19 cellular contexts compared by ENCODE assay signal in the genomic region with DNA sequence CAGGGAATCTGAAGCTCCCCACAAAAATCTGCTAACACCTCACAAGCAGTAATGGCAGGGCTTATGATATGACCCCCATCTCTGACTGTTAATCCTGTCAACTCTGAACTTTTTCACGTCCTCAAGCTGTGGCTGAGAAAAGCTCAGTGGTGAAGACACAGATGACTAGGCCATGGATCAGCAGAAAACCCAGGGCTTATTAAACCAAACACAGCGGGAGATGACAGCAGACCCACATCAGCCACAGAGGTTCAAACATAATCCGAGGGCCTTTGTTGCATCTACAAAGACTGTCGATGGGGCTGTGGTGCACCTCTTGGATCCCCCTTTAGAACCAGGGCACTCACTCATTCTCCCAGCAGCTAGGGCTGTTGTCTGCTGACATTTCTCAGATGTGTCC. TPM values are rescaled to one million over a fixed set of nuclear protein-coding genes. Genes with fewer than 3 reads are reported as not detected.
DNase-seq lines count a peak whose midpoint lies in the region; ATAC-seq and TF ChIP-seq lines count a peak whose summit lies in the region.
"Had no signal": no experiment of that assay in that cellular context is flagged by ENCODE, and none has a peak within 500 bp of the region (broad histone marks: within the 10 kb centered on the region; RNA-seq: fewer than 3 reads in every experiment).

No MANE protein-coding gene starts in this region.

- no peaks in the 10 kb centered on the region for H3K9me3 Mint-ChIP-seq in T-helper 2 cell treated with Interferon-gamma antibody and Interleukin-4, amounts not matched to agents 5 μg/mL and 100 μg/mL, for 36 hours
- no peaks in the 10 kb centered on the region for H3K9me3 Mint-ChIP-seq in central memory CD8-positive, alpha-beta T cell

- intact Hi-C loops in vagina (cut with DNase I) = no loop called here

- H3K27ac Mint-ChIP-seq in T-helper 2 cell treated with Interferon-gamma antibody and Interleukin-4, amounts not matched to agents 5 μg/mL and 100 μg/mL, for 36 hours = peak overlapping the region; percentile 96
- H3K27ac Mint-ChIP-seq in central memory CD8-positive, alpha-beta T cell (ENCODE audit: low read depth) = peak overlapping the region; percentile 55

- H3K36me3 Mint-ChIP-seq in T-helper 2 cell treated with Interferon-gamma antibody and Interleukin-4, amounts not matched to agents 5 μg/mL and 100 μg/mL, for 36 hours (ENCODE audit: low read depth) = peaks cover 64% of the 10 kb centered on the region
- H3K36me3 Mint-ChIP-seq in central memory CD8-positive, alpha-beta T cell (ENCODE audit: insufficient read depth) = peaks cover 20% of the 10 kb centered on the region

- TF ChIP-seq CTCF in vagina (IDR thresholded peaks at IDR 0.05) = no peak

- CTCF ChIA-PET in HEK293T (lab: Yijun Ruan, JAX) = interaction anchor here (0.5 kb wide), 1 partner anchor 10 kb away, joined by 3 read pairs; no protein-coding TSS in a partner anchor

- H3K4me3 Mint-ChIP-seq in T-helper 2 cell treated with Interferon-gamma antibody and Interleukin-4, amounts not matched to agents 5 μg/mL and 100 μg/mL, for 36 hours = peak overlapping the region; percentile 46
- H3K4me3 Mint-ChIP-seq in central memory CD8-positive, alpha-beta T cell = peak overlapping the region; percentile 36

- H3K36me3 ChIP-seq in vagina = peaks cover 0 to 20% of the 10 kb centered on the region in 2 donors

- ATAC-seq in central memory CD8-positive, alpha-beta T cell (replicated peaks; ENCODE audit: extremely low read depth, poor library complexity, severe bottlenecking) = no peak
- ATAC-seq: left lobe of liver had no signal

- no peaks in the 10 kb centered on the region for H3K9me3 ChIP-seq in vagina
- H3K9me3 ChIP-seq: suprapubic skin had no signal

- no peaks in the 10 kb centered on the region for H3K4me1 ChIP-seq in vagina
- H3K4me1 ChIP-seq: suprapubic skin had no signal

- H3K4me1 Mint-ChIP-seq in T-helper 2 cell treated with Interferon-gamma antibody and Interleukin-4, amounts not matched to agents 5 μg/mL and 100 μg/mL, for 36 hours (ENCODE audit: low read depth) = peaks cover 64% of the 10 kb centered on the region
- peaks cover 74% of the 10 kb centered on the region for H3K4me1 Mint-ChIP-seq in central memory CD8-positive, alpha-beta T cell

- TF ChIP-seq POLR2A in vagina (IDR thresholded peaks at IDR 0.05) = no peak

- no peaks in the 10 kb centered on the region for H3K27me3 Mint-ChIP-seq in T-helper 2 cell treated with Interferon-gamma antibody and Interleukin-4, amounts not matched to agents 5 μg/mL and 100 μg/mL, for 36 hours (ENCODE audit: low read depth)
- no peaks in the 10 kb centered on the region for H3K27me3 Mint-ChIP-seq in central memory CD8-positive, alpha-beta T cell

- no peak overlapping the region for H3K4me3 ChIP-seq in vagina
- H3K4me3 ChIP-seq: suprapubic skin had no signal

- POLR2A ChIA-PET in HEK293T (lab: Yijun Ruan, JAX) = no interaction called here

- H3K27ac ChIP-seq in vagina = no peak overlapping the region
- H3K27ac ChIP-seq: suprapubic skin had no signal

- H3K27me3 ChIP-seq in vagina = no peaks in the 10 kb centered on the region
- H3K27me3 ChIP-seq: suprapubic skin had no signal

- DNase-seq in stimulated activated CD4-positive, alpha-beta T cell treated with anti-CD3 and anti-CD28 coated beads, Interleukin-1b, Interleukin-23, amount 100 ng/mL, for 48 hours = peak; percentile 71
- DNase-seq in stimulated activated CD4-positive, alpha-beta T cell treated with anti-CD3 and anti-CD28 coated beads, Interleukin-2, amount 100 ng/mL, for 48 hours = no peak
- peak; percentile 53 for DNase-seq in T-helper 2 cell treated with Interferon-gamma antibody and Interleukin-4, amounts not matched to agents 5 μg/mL and 100 μg/mL, for 36 hours (ENCODE audit: low spot score)
- DNase-seq in central memory CD8-positive, alpha-beta T cell (ENCODE audit: low spot score in 2 of 2) = no peak
- no peak for DNase-seq in NCI-H510A (lab: John Stamatoyannopoulos, UW)
- no peak for DNase-seq in HEK293T (ENCODE audit: extremely low spot score)
- no peak for DNase-seq in vagina (ENCODE audit: extremely low spot score in 2 of 2)
- DNase-seq: activated CD8-positive, alpha-beta memory T cell treated with anti-CD3 and anti-CD28 coated beads, Interleukin-2, amount 50 U/mL, for 48 hours; AML-193; amygdala; caudate nucleus; effector CD8-positive, alpha-beta T cell; glutamatergic neuron; MM.1S; NCI-H226; retina; RPMI8226 had no signal

TF ChIP-seq in HEK293T, 16 proteins besides CTCF, POLR2A, EP300 and RAD21:
- TF ChIP-seq TARDBP (IDR thresholded peaks at IDR 0.05) (no peak), FOXK2 (IDR thresholded peaks at IDR 0.05) (no peak), ZNF384 (IDR thresholded peaks at IDR 0.05) (no peak), L3MBTL2 (conservative IDR thresholded peaks at IDR 0.05) (no peak), HDGF (IDR thresholded peaks at IDR 0.05; ENCODE audit: borderline replicate concordance) (no peak), NFRKB (IDR thresholded peaks at IDR 0.05) (no peak), SP1 (IDR thresholded peaks at IDR 0.05) (no peak), CTBP1 (IDR thresholded peaks at IDR 0.05; ENCODE audit: borderline replicate concordance) (no peak), ELF4 (IDR thresholded peaks at IDR 0.05) (no peak), ARNT (IDR thresholded peaks at IDR 0.05) (no peak), LEF1 (IDR thresholded peaks at IDR 0.05; ENCODE audit: borderline replicate concordance) (no peak), FOXM1 (IDR thresholded peaks at IDR 0.05; ENCODE audit: borderline replicate concordance) (no peak), FOXA1 (IDR thresholded peaks at IDR 0.05) (no peak), PKNOX1 (IDR thresholded peaks at IDR 0.05) (no peak), SUZ12 (IDR thresholded peaks at IDR 0.05) (no peak), BHLHE40 (IDR thresholded peaks at IDR 0.05; ENCODE audit: borderline replicate concordance) (no peak)

RNA-seq across cellular contexts. Expression of gene GLB1, which starts 50.4 kb away (rescaled TPM):
- 31.2 TPM for total RNA-seq in vagina

RNA-seq across cellular contexts. Expression of gene TMPPE, which starts 50.4 kb away (rescaled TPM):
- total RNA-seq in vagina = 4.4 TPM

Comparison
In these comparisons a context has a peak if more than half of its experiments do, and no peak if none do; other contexts are left out.
1. DNase-seq: peak in stimulated activated CD4-positive, alpha-beta T cell treated with anti-CD3 and anti-CD28 coated beads, Interleukin-1b, Interleukin-23, amount 100 ng/mL, for 48 hours (single experiment) and T-helper 2 cell treated with Interferon-gamma antibody and Interleukin-4, amounts not matched to agents 5 μg/mL and 100 μg/mL, for 36 hours (single experiment); none in stimulated activated CD4-positive, alpha-beta T cell treated with anti-CD3 and anti-CD28 coated beads, Interleukin-2, amount 100 ng/mL, for 48 hours (0 of 2), central memory CD8-positive, alpha-beta T cell (0 of 2), NCI-H510A (single experiment), HEK293T (single experiment) and vagina (0 of 2).